ENCODE assay signal across 12 cellular contexts in the genomic region with DNA sequence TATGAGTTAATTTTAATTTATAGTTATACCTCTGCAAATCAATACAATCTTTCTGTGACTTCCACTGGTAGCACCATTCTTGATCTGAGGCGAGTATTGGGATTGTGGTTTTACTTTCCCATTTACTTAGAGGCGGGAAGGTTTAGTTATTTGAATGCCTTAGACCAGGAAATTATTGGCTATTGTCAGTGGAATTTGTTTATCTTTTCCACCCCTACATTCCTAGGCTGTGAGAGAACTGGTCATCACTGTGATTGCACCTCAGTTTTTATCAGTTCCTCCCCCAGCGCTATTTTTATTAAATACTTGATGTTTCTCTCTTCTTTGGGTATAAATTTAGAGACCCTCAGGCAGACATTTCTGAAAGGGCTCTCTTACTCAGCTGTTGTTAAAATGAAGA. TPM values are rescaled to one million over a fixed set of nuclear protein-coding genes. Genes with fewer than 3 reads are reported as not detected.
DNase-seq lines count a peak whose midpoint lies in the region; ATAC-seq and TF ChIP-seq lines count a peak whose summit lies in the region.
"Had no signal": no experiment of that assay in that cellular context is flagged by ENCODE, and none has a peak within 500 bp of the region (broad histone marks: within the 10 kb centered on the region; RNA-seq: fewer than 3 reads in every experiment).

No MANE protein-coding gene starts in this region.

- no peak overlapping the region for H3K27ac Mint-ChIP-seq in activated CD8-positive, alpha-beta T cell treated with anti-CD3 and anti-CD28 coated beads for 36 hours

- CTCF ChIA-PET in activated CD8-positive, alpha-beta T cell treated with anti-CD3 and anti-CD28 coated beads for 36 hours (lab: Charles Lee): interaction anchor here (1.6 kb wide), 1 partner anchor 171 kb away, joined by 3 read pairs; no protein-coding TSS in a partner anchor

- H3K36me3 Mint-ChIP-seq in activated CD8-positive, alpha-beta T cell treated with anti-CD3 and anti-CD28 coated beads for 36 hours (ENCODE audit: low read depth): no peaks in the 10 kb centered on the region

- H3K27me3 ChIP-seq in right cardiac atrium (ENCODE audit: control insufficient read depth, insufficient read depth) (no peaks in the 10 kb centered on the region), brain microvascular endothelial cell (replicated peaks) (no peaks in the 10 kb centered on the region)
- H3K27me3 ChIP-seq: spleen had no signal

- H3K4me1 ChIP-seq in right cardiac atrium (ENCODE audit: control insufficient read depth, insufficient read depth, low read length): peaks cover 7% of the 10 kb centered on the region

- H3K4me3 ChIP-seq in right cardiac atrium (ENCODE audit: low read length) (peak overlapping the region; percentile 22), brain microvascular endothelial cell (ENCODE audit: low read depth, low read length) (no peak overlapping the region)
- H3K4me3 ChIP-seq: lung, spleen had no signal

- H3K36me3 ChIP-seq in brain microvascular endothelial cell (replicated peaks): no peaks in the 10 kb centered on the region
- H3K36me3 ChIP-seq: spleen had no signal

- intact Hi-C loops in right cardiac atrium (cut with DNase I): loop anchor here in 3 of 4 donors (5.0 to 10.0 kb wide), 2 partner anchors 71 to 74 kb away; no protein-coding TSS in a partner anchor
- intact Hi-C loops in cardiac septum (cut with DNase I): loop anchor here (5.0 kb wide), 1 partner anchor 169 kb away; no protein-coding TSS in a partner anchor
- intact Hi-C loops in activated CD8-positive, alpha-beta T cell treated with anti-CD3 and anti-CD28 coated beads for 36 hours (cut with micrococcal nuclease): no loop called here

- no peak overlapping the region for H3K4me3 Mint-ChIP-seq in activated CD8-positive, alpha-beta T cell treated with anti-CD3 and anti-CD28 coated beads for 36 hours

- peak; percentile 29 to 42 for ATAC-seq in right cardiac atrium
- peak; percentile 10 for ATAC-seq in left lobe of liver
- ATAC-seq in GM21619 (IDR thresholded peaks at IDR 0.05; ENCODE audit: unreplicated experiment): no peak
- ATAC-seq in activated CD8-positive, alpha-beta T cell treated with anti-CD3 and anti-CD28 coated beads for 36 hours: no peak

- POLR2A ChIA-PET in activated CD8-positive, alpha-beta T cell treated with anti-CD3 and anti-CD28 coated beads for 36 hours (lab: Charles Lee): interaction anchor here (0.6 kb wide), 1 partner anchor 571 kb away, joined by 3 read pairs; no protein-coding TSS in a partner anchor

- no peak for DNase-seq in right cardiac atrium
- DNase-seq in cardiac septum (ENCODE audit: low spot score): no peak
- DNase-seq in brain microvascular endothelial cell: peak; percentile 29
- no peak for DNase-seq in left lobe of liver (ENCODE audit: low spot score)
- DNase-seq in stimulated activated CD4-positive, alpha-beta T cell treated with anti-CD3 and anti-CD28 coated beads, Interleukin-12 subunit alpha, Interleukin-12 subunit beta, amount 100 ng/mL, for 4 hours: no peak
- no peak for DNase-seq in cortex of kidney (lab: John Stamatoyannopoulos, UW)
- DNase-seq in activated CD8-positive, alpha-beta T cell treated with anti-CD3 and anti-CD28 coated beads for 36 hours: no peak
- DNase-seq: activated CD4-positive, alpha-beta T cell treated with anti-CD3 and anti-CD28 coated beads for 4 hours; activated naive CD4-positive, alpha-beta T cell treated with Interleukin-2 at 50 U/mL for 16 hours; spleen had no signal

- no peaks in the 10 kb centered on the region for H3K9me3 ChIP-seq in right cardiac atrium (ENCODE audit: control insufficient read depth, low read length)
- H3K9me3 ChIP-seq: spleen had no signal

- H3K4me1 Mint-ChIP-seq in activated CD8-positive, alpha-beta T cell treated with anti-CD3 and anti-CD28 coated beads for 36 hours (ENCODE audit: low read depth): no peaks in the 10 kb centered on the region

- H3K27me3 Mint-ChIP-seq in activated CD8-positive, alpha-beta T cell treated with anti-CD3 and anti-CD28 coated beads for 36 hours: peaks cover 2% of the 10 kb centered on the region

- H3K27ac ChIP-seq in right cardiac atrium (ENCODE audit: low read length): no peak overlapping the region
- peak overlapping the region; percentile 46 for H3K27ac ChIP-seq in brain microvascular endothelial cell
- H3K27ac ChIP-seq: spleen had no signal

- no peaks in the 10 kb centered on the region for H3K9me3 Mint-ChIP-seq in activated CD8-positive, alpha-beta T cell treated with anti-CD3 and anti-CD28 coated beads for 36 hours

- WGBS in right cardiac atrium: 27% methylated on average over 3 of the region's 3 CpGs

- in situ Hi-C loops in brain microvascular endothelial cell (cut with HindIII; ENCODE audit: low pct_ligation_motif_present, low sequenced_read_pairs): no loop called here

- TF ChIP-seq CTCF in brain microvascular endothelial cell (IDR thresholded peaks at IDR 0.05; ENCODE audit: low read depth, low read length, missing control alignments): no peak
- TF ChIP-seq CTCF in activated CD8-positive, alpha-beta T cell treated with anti-CD3 and anti-CD28 coated beads for 36 hours (IDR thresholded peaks at IDR 0.05): no peak

RNA-seq across cellular contexts. Expression of gene CDK14, which starts 29.9 kb away (rescaled TPM):
- 10 to 100 TPM; 55.4 to 93.1 (median 60.9) TPM for total RNA-seq in right cardiac atrium
- 10.7 TPM for polyA plus RNA-seq in right cardiac atrium
- 25.7 TPM for total RNA-seq in cardiac septum
- total RNA-seq in left lobe of liver: 21.6 TPM
- under 1 TPM; 0.05 to 0.27 TPM for total RNA-seq in activated CD8-positive, alpha-beta T cell treated with anti-CD3 and anti-CD28 coated beads for 36 hours

Comparison
In these comparisons a context has a peak if more than half of its experiments do, and no peak if none do; other contexts are left out.
1. ATAC-seq: peak in right cardiac atrium (2 of 2) and left lobe of liver (single experiment); none in GM21619 (single experiment) and activated CD8-positive, alpha-beta T cell treated with anti-CD3 and anti-CD28 coated beads for 36 hours (single experiment).
2. RNA of gene CDK14, which starts 29.9 kb away (total RNA-seq): 55.4 to 93.1 TPM in right cardiac atrium, 25.7 TPM in cardiac septum (single experiment) and 21.6 TPM in left lobe of liver (single experiment); 0.05 to 0.27 TPM in activated CD8-positive, alpha-beta T cell treated with anti-CD3 and anti-CD28 coated beads for 36 hours; every median in the first group is over 10 times any median in the second.